Comparison of ENCODE assay signal across 12 cellular contexts in genomic region chr4:164716901-164717300, GRCh38. TPM values are rescaled to one million over a fixed set of nuclear protein-coding genes. Genes with fewer than 3 reads are reported as not detected.
DNase-seq lines count a peak whose midpoint lies in the region; ATAC-seq and TF ChIP-seq lines count a peak whose summit lies in the region.
"Had no signal": no experiment of that assay in that cellular context is flagged by ENCODE, and none has a peak within 500 bp of the region (broad histone marks: within the 10 kb centered on the region; RNA-seq: fewer than 3 reads in every experiment).

No MANE protein-coding gene starts in this region.

- H2BK120ac ChIP-seq in neuronal stem cell (ENCODE audit: low read depth, low read length) = no peak overlapping the region

- no peak overlapping the region for H2BK12ac ChIP-seq in neuronal stem cell (ENCODE audit: low read length)

- H3K27me3 Mint-ChIP-seq in neural crest cell (ENCODE audit: low read depth) = no peaks in the 10 kb centered on the region

- WGBS in neuronal stem cell (ENCODE audit: extremely low coverage in 2 of 2, insufficient read length in 2 of 2, insufficient replicate concordance in 1 of 2), 2 donors = no CpG with 5 or more reads among the region's 3 CpGs

- H3K4ac ChIP-seq in neuronal stem cell (ENCODE audit: low read length) = no peak overlapping the region

- H3K4me2 ChIP-seq in neuronal stem cell (ENCODE audit: insufficient read depth, low read length, poor library complexity, severe bottlenecking) = no peak overlapping the region

- no peak overlapping the region for H3K14ac ChIP-seq in neuronal stem cell (ENCODE audit: low read length)

- H3K27ac ChIP-seq in neuronal stem cell (replicated peaks; ENCODE audit: low read length) = no peak overlapping the region
- H3K27ac ChIP-seq: skin epidermis had no signal

- no peak overlapping the region for H3K27ac Mint-ChIP-seq in neural crest cell (ENCODE audit: unreplicated experiment)
- H3K27ac Mint-ChIP-seq: stimulated activated naive CD8-positive, alpha-beta T cell treated with anti-CD3 and anti-CD28 coated beads, Interleukin-15, Interleukin-2, amounts not matched to agents 100 ng/mL and 50 ng/mL, for 24 hours had no signal

- H3K27me3 ChIP-seq in neuronal stem cell (ENCODE audit: control insufficient read depth in 3 of 3, insufficient read depth in 3 of 3, low read depth in 1 of 3, low read length in 3 of 3) = no peaks in the 10 kb centered on the region

- no peak for DNase-seq in astrocyte of the spinal cord (ENCODE audit: low read depth, low spot score)
- DNase-seq in neural crest cell (ENCODE audit: low read depth, low spot score) = no peak
- no peak for DNase-seq in Ammon's horn (ENCODE audit: low spot score)
- DNase-seq in A172 (ENCODE audit: low spot score) = no peak
- no peak for DNase-seq in neuronal stem cell (ENCODE audit: low spot score)
- no peak for DNase-seq in activated CD8-positive, alpha-beta memory T cell treated with anti-CD3 and anti-CD28 coated beads, Interleukin-2, amount 50 U/mL, for 4 hours
- DNase-seq: activated CD4-positive, alpha-beta T cell treated with anti-CD3 and anti-CD28 coated beads, Interleukin-2, amount 50 U/mL, for 4 hours; NCI-H510A treated with DMSO at 0.1 percent for 48 hours had no signal

- TF ChIP-seq CTCF in astrocyte of the spinal cord (IDR thresholded peaks at IDR 0.05; ENCODE audit: low read depth, low read length) = peak; percentile 22
- peak; percentile 29 for TF ChIP-seq CTCF in neural crest cell (conservative IDR thresholded peaks at IDR 0.05)

- H3K23ac ChIP-seq in neuronal stem cell (ENCODE audit: low read depth, low read length, poor library complexity) = no peak overlapping the region

- H4K91ac ChIP-seq in neuronal stem cell (ENCODE audit: low read depth, low read length, poor library complexity) = no peak overlapping the region

- H3K9ac ChIP-seq in neuronal stem cell (ENCODE audit: low read depth, low read length, poor library complexity) = no peak overlapping the region

- H3K4me3 ChIP-seq in astrocyte of the spinal cord (ENCODE audit: low read depth, low read length) (no peak overlapping the region), neuronal stem cell (ENCODE audit: low read length in 2 of 2) (no peak overlapping the region)
- H3K4me3 ChIP-seq: skin epidermis had no signal

- ATAC-seq in GM18520 (IDR thresholded peaks at IDR 0.05; ENCODE audit: unreplicated experiment) (peak; percentile 52), HG03469 (IDR thresholded peaks at IDR 0.05; ENCODE audit: unreplicated experiment) (peak; percentile 54)

- H3K18ac ChIP-seq in neuronal stem cell (ENCODE audit: low read length) = no peak overlapping the region

- H3K9me3 ChIP-seq in neuronal stem cell (replicated peaks in 1 of 2; ENCODE audit: control insufficient read depth in 2 of 2, insufficient read depth in 1 of 2, low read depth in 1 of 2, low read length in 2 of 2) = peaks cover 0 to 1% of the 10 kb centered on the region in 2 donors

- in situ Hi-C loops in astrocyte of the spinal cord (cut with HindIII; ENCODE audit: low sequenced_read_pairs) = no loop called here

- H3K4me1 ChIP-seq in neuronal stem cell (ENCODE audit: control insufficient read depth in 2 of 2, insufficient read depth in 1 of 2, low read depth in 1 of 2, low read length in 2 of 2) = no peaks in the 10 kb centered on the region

- H2AK5ac ChIP-seq in neuronal stem cell (ENCODE audit: low read depth, low read length) = no peak overlapping the region

- H2BK5ac ChIP-seq in neuronal stem cell (ENCODE audit: low read length) = no peak overlapping the region

- no peaks in the 10 kb centered on the region for H3K79me1 ChIP-seq in neuronal stem cell (ENCODE audit: low read depth, low read length)

- H3K36me3 ChIP-seq in neuronal stem cell (replicated peaks in 1 of 2; ENCODE audit: control insufficient read depth in 2 of 2, insufficient read depth in 2 of 2, low read length in 2 of 2) = no peaks in the 10 kb centered on the region

- H3K36me3 Mint-ChIP-seq in neural crest cell (ENCODE audit: low read depth) = no peaks in the 10 kb centered on the region

- no peak overlapping the region for H4K8ac ChIP-seq in neuronal stem cell (ENCODE audit: low read depth, low read length)

- no peak overlapping the region for H2AFZ ChIP-seq in neuronal stem cell (ENCODE audit: low read length)

- H3K4me1 Mint-ChIP-seq in neural crest cell = no peaks in the 10 kb centered on the region

- H3K4me3 Mint-ChIP-seq in neural crest cell = no peak overlapping the region
- H3K4me3 Mint-ChIP-seq: stimulated activated naive CD8-positive, alpha-beta T cell treated with anti-CD3 and anti-CD28 coated beads, Interleukin-15, Interleukin-2, amounts not matched to agents 100 ng/mL and 50 ng/mL, for 24 hours had no signal

- H3K9me3 Mint-ChIP-seq in neural crest cell = peaks cover 3% of the 10 kb centered on the region
- H3K9me3 Mint-ChIP-seq: stimulated activated naive CD8-positive, alpha-beta T cell treated with anti-CD3 and anti-CD28 coated beads, Interleukin-15, Interleukin-2, amounts not matched to agents 100 ng/mL and 50 ng/mL, for 24 hours had no signal

- no peak overlapping the region for H2BK15ac ChIP-seq in neuronal stem cell (ENCODE audit: low read length)

RNA-seq across cellular contexts. Expression of gene SMIM31, which starts 37.0 kb away (rescaled TPM):
- total RNA-seq in neural crest cell = not detected in 2 replicates
- not detected in 2 replicates for total RNA-seq in A172 (2014; rRNA removed; shearing (Covaris generic))
- not detected for polyA plus RNA-seq in neuronal stem cell (2013, experiment 1 of 2)
- not detected for polyA plus RNA-seq in neuronal stem cell (2013, experiment 2 of 2)
